Comparison of ENCODE assay signal across 21 cellular contexts in genomic region chr3:11791339-11792200, GRCh38. TPM values are rescaled to one million over a fixed set of nuclear protein-coding genes. Genes with fewer than 3 reads are reported as not detected.
A peak's percentile ranks its signal among the peaks of the same experiment; 100 is the strongest.
DNase-seq lines count a peak whose midpoint lies in the region; ATAC-seq and TF ChIP-seq lines count a peak whose summit lies in the region.
"Had no signal": no experiment of that assay in that cellular context is flagged by ENCODE, and none has a peak within 500 bp of the region (broad histone marks: within the 10 kb centered on the region; RNA-seq: fewer than 3 reads in every experiment).

No MANE protein-coding gene starts in this region.

- TF ChIP-seq POLR2A in esophagus squamous epithelium (IDR thresholded peaks at IDR 0.05) = no peak

- no peaks in the 10 kb centered on the region for H3K4me1 Mint-ChIP-seq in activated T-helper 17 cell treated with anti-CD3 and anti-CD28 coated beads, Interleukin-2, amount 50 U/mL, for 72 hours
- H3K4me1 Mint-ChIP-seq in progenitor cell of endocrine pancreas (ENCODE audit: low read depth) = peaks cover 21% of the 10 kb centered on the region

- H3K9me3 Mint-ChIP-seq in activated T-helper 17 cell treated with anti-CD3 and anti-CD28 coated beads, Interleukin-2, amount 50 U/mL, for 72 hours = no peaks in the 10 kb centered on the region
- H3K9me3 Mint-ChIP-seq in progenitor cell of endocrine pancreas (ENCODE audit: low read depth) = no peaks in the 10 kb centered on the region
- H3K9me3 Mint-ChIP-seq: CD8-positive, alpha-beta T cell had no signal

- no peaks in the 10 kb centered on the region for H3K27me3 ChIP-seq in esophagus squamous epithelium
- H3K27me3 ChIP-seq: BLaER1 had no signal

- H3K36me3 Mint-ChIP-seq in activated T-helper 17 cell treated with anti-CD3 and anti-CD28 coated beads, Interleukin-2, amount 50 U/mL, for 72 hours (ENCODE audit: low read depth) = peaks cover 100% of the 10 kb centered on the region
- peaks cover 25% of the 10 kb centered on the region for H3K36me3 Mint-ChIP-seq in progenitor cell of endocrine pancreas (ENCODE audit: insufficient read depth)

- peaks cover 0 to 40% (median 21%) of the 10 kb centered on the region in 3 donors for H3K4me1 ChIP-seq in esophagus squamous epithelium
- H3K4me1 ChIP-seq: BLaER1 had no signal

- intact Hi-C loops in esophagus squamous epithelium (cut with DNase I) = no loop called here

- H3K4me3 Mint-ChIP-seq in activated T-helper 17 cell treated with anti-CD3 and anti-CD28 coated beads, Interleukin-2, amount 50 U/mL, for 72 hours = no peak overlapping the region
- no peak overlapping the region for H3K4me3 Mint-ChIP-seq in progenitor cell of endocrine pancreas (ENCODE audit: low read depth)
- H3K4me3 Mint-ChIP-seq: CD8-positive, alpha-beta T cell had no signal

- TF ChIP-seq CTCF in esophagus squamous epithelium (IDR thresholded peaks at IDR 0.05) (no peak), progenitor cell of endocrine pancreas (IDR thresholded peaks at IDR 0.05; ENCODE audit: unreplicated experiment) (no peak)

- no peak for ATAC-seq in activated T-helper 17 cell treated with anti-CD3 and anti-CD28 coated beads, Interleukin-2, amount 50 U/mL, for 72 hours (replicated peaks)
- ATAC-seq in GM21390 (IDR thresholded peaks at IDR 0.05; ENCODE audit: unreplicated experiment) = no peak
- ATAC-seq: CD8-positive, alpha-beta T cell; HCT116 had no signal

- peak overlapping the region; percentile 57 for H3K27ac Mint-ChIP-seq in activated T-helper 17 cell treated with anti-CD3 and anti-CD28 coated beads, Interleukin-2, amount 50 U/mL, for 72 hours
- H3K27ac Mint-ChIP-seq in progenitor cell of endocrine pancreas = peak overlapping the region; percentile 42
- H3K27ac Mint-ChIP-seq: CD8-positive, alpha-beta T cell had no signal

- H3K27me3 Mint-ChIP-seq in activated T-helper 17 cell treated with anti-CD3 and anti-CD28 coated beads, Interleukin-2, amount 50 U/mL, for 72 hours = no peaks in the 10 kb centered on the region
- no peaks in the 10 kb centered on the region for H3K27me3 Mint-ChIP-seq in progenitor cell of endocrine pancreas

- 69 to 72% methylated on average over 5 to 6 of the region's 6 CpGs for WGBS in esophagus squamous epithelium, 2 donors

- H3K9me3 ChIP-seq in esophagus squamous epithelium = no peaks in the 10 kb centered on the region
- H3K9me3 ChIP-seq: BLaER1 had no signal

- peaks cover 0 to 64% (median 10%) of the 10 kb centered on the region in 3 donors for H3K36me3 ChIP-seq in esophagus squamous epithelium

- DNase-seq in esophagus squamous epithelium (lab: John Stamatoyannopoulos, UW) = no peak
- no peak for DNase-seq in progenitor cell of endocrine pancreas (ENCODE audit: low spot score, unreplicated experiment)
- DNase-seq in NCI-H187 treated with DMSO at 0.1 percent for 48 hours (lab: John Stamatoyannopoulos, UW) = no peak
- DNase-seq in activated CD4-positive, alpha-beta T cell treated with anti-CD3 and anti-CD28 coated beads, Interleukin-2, amount 50 U/mL, for 4 hours = no peak
- no peak for DNase-seq in NCI-H2196 treated with DMSO at 0.1 percent for 48 hours (lab: John Stamatoyannopoulos, UW; ENCODE audit: unreplicated experiment)
- DNase-seq: ACHN; CD8-positive, alpha-beta T cell; DMS153; GOT3; NCI-H1105; NCI-H146; NCI-H2029 treated with DMSO at 0.1 percent for 48 hours; NCI-H345; NCI-H524 treated with DMSO at 0.1 percent for 48 hours; NCI-H82; Right ventricle myocardium superior had no signal

- H3K27ac ChIP-seq in esophagus squamous epithelium = peak overlapping the region; percentile 57 to 75 (median 68)
- H3K27ac ChIP-seq: BLaER1, KMS-11 had no signal

- H3K4me3 ChIP-seq in esophagus squamous epithelium = no peak overlapping the region
- H3K4me3 ChIP-seq: BLaER1 had no signal

RNA-seq across cellular contexts. Expression of gene TAMM41, which starts 55.1 kb away (rescaled TPM):
- total RNA-seq in activated T-helper 17 cell treated with anti-CD3 and anti-CD28 coated beads, Interleukin-2, amount 50 U/mL, for 72 hours = 10 to 100 TPM; 19.7 to 22.8 TPM
- 10 to 100 TPM in 1 of 4 donors, 1 to 10 TPM in 3; 7.0 to 17.5 (median 9.5) TPM for total RNA-seq in esophagus squamous epithelium
- total RNA-seq in progenitor cell of endocrine pancreas = 30.5 and 33.3 TPM in 2 replicates
